1 cellular context compared by ENCODE assay signal in the genomic region with DNA sequence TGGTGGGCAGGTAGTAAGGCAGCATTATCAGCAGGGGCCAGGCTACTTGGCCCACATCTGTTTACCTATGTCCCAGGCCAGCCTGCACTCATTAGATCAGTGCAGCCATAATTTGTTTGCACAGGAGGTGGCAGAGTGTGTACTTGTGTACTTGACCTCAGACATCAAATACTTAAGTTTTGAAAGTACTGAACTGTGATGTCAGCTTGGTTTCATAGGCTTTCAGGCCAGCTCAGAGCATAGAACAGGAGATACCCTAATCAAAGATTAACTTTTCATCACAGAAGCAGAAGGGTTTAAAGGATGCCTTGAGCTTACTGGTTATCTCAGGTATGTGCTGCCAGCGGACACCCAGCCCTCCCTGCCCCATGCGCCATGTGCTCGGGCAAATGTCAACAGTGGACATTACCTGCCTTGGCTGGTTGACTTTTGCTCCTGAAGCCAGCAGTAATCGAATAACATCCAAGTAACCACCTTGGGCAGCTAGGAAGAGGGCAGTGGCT.
TF ChIP-seq lines count a peak whose summit lies in the region.

No MANE protein-coding gene starts in this region.

TF ChIP-seq in A549, 52 proteins besides CTCF, POLR2A, EP300 and RAD21 (continued from another document):
- TF ChIP-seq, protein P1, sequence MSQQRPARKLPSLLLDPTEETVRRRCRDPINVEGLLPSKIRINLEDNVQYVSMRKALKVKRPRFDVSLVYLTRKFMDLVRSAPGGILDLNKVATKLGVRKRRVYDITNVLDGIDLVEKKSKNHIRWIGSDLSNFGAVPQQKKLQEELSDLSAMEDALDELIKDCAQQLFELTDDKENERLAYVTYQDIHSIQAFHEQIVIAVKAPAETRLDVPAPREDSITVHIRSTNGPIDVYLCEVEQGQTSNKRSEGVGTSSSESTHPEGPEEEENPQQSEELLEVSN (IDR thresholded peaks at IDR 0.05; ENCODE audit: borderline replicate concordance, low read depth) = 0 out of 2 replicates have a peak, but pooled peaks have one; percentile 42
- TF ChIP-seq JUNB (IDR thresholded peaks at IDR 0.05) (peak; percentile 80), FOSL2 (IDR thresholded peaks at IDR 0.05) (no peak), FOSL2 (CRISPR knock-in tag; IDR thresholded peaks at IDR 0.05) (peak; percentile 62; the same call in 1 of the 2 replicates), HEYL (CRISPR knock-in tag; IDR thresholded peaks at IDR 0.05) (no peak), JUN (IDR thresholded peaks at IDR 0.05) (peak; percentile 86 to 88; a peak in 3 of 5 replicates), GATA3 (IDR thresholded peaks at IDR 0.05; ENCODE audit: borderline replicate concordance) (peak; percentile 97), HOXA7 (CRISPR knock-in tag; IDR thresholded peaks at IDR 0.05) (no peak), SREBF2 (IDR thresholded peaks at IDR 0.05) (no peak), ZFP36 (IDR thresholded peaks at IDR 0.05; ENCODE audit: borderline replicate concordance, partially characterized antibody) (peak; percentile 30), NFE2L2 (conservative IDR thresholded peaks at IDR 0.05; ENCODE audit: low read length) (no peak), MAZ (IDR thresholded peaks at IDR 0.05; ENCODE audit: borderline replicate concordance, low read depth, low read length) (no peak), POLR2AphosphoS2 (conservative IDR thresholded peaks at IDR 0.05; ENCODE audit: low read length) (no peak), HDAC2 (IDR thresholded peaks at IDR 0.05) (no peak), MYC (IDR thresholded peaks at IDR 0.05; ENCODE audit: borderline replicate concordance, low read length) (peak; percentile 82), MAX (IDR thresholded peaks at IDR 0.05) (peak; percentile 97), RNF2 (IDR thresholded peaks at IDR 0.05; ENCODE audit: borderline replicate concordance, low read depth) (no peak), FOSB (CRISPR knock-in tag; IDR thresholded peaks at IDR 0.05) (no peak), RCOR1 (IDR thresholded peaks at IDR 0.05; ENCODE audit: low read depth, low read length) (no peak), CBX2 (IDR thresholded peaks at IDR 0.05; ENCODE audit: borderline replicate concordance, low read depth) (no peak), BCL3 (IDR thresholded peaks at IDR 0.05) (0 out of 3 replicates have a peak, but pooled peaks have one; percentile 40), CEBPB (IDR thresholded peaks at IDR 0.05) (peak in 1 of 2 experiments; percentile 84; a peak in 2 of 4 replicates)
- TF ChIP-seq, protein P2, sequence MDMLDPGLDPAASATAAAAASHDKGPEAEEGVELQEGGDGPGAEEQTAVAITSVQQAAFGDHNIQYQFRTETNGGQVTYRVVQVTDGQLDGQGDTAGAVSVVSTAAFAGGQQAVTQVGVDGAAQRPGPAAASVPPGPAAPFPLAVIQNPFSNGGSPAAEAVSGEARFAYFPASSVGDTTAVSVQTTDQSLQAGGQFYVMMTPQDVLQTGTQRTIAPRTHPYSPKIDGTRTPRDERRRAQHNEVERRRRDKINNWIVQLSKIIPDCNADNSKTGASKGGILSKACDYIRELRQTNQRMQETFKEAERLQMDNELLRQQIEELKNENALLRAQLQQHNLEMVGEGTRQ (IDR thresholded peaks at IDR 0.05) = no peak
- TF ChIP-seq, protein P3, sequence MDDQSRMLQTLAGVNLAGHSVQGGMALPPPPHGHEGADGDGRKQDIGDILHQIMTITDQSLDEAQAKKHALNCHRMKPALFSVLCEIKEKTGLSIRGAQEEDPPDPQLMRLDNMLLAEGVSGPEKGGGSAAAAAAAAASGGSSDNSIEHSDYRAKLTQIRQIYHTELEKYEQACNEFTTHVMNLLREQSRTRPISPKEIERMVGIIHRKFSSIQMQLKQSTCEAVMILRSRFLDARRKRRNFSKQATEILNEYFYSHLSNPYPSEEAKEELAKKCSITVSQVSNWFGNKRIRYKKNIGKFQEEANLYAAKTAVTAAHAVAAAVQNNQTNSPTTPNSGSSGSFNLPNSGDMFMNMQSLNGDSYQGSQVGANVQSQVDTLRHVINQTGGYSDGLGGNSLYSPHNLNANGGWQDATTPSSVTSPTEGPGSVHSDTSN (IDR thresholded peaks at IDR 0.05) = peak; percentile 64; the same call in 1 of the 2 replicates
- TF ChIP-seq, protein P4, sequence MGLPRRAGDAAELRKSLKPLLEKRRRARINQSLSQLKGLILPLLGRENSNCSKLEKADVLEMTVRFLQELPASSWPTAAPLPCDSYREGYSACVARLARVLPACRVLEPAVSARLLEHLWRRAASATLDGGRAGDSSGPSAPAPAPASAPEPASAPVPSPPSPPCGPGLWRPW (IDR thresholded peaks at IDR 0.05) = no peak
